ENCODE assay signal across 9 cellular contexts in genomic region chr22:21791635-21792625, GRCh38. TPM values are rescaled to one million over a fixed set of nuclear protein-coding genes. Genes with fewer than 3 reads are reported as not detected.
A peak's percentile ranks its signal among the peaks of the same experiment; 100 is the strongest.
DNase-seq lines count a peak whose midpoint lies in the region; ATAC-seq, FAIRE-seq and TF ChIP-seq lines count a peak whose summit lies in the region.
"Had no signal": no experiment of that assay in that cellular context is flagged by ENCODE, and none has a peak within 500 bp of the region (broad histone marks: within the 10 kb centered on the region; RNA-seq: fewer than 3 reads in every experiment).

No MANE protein-coding gene starts in this region.

- H3K4me1 ChIP-seq in small intestine (ENCODE audit: control insufficient read depth in 2 of 2, insufficient read depth in 1 of 2, low read depth in 1 of 2, low read length in 1 of 2), result no peaks in the 10 kb centered on the region

- no peak overlapping the region for H3K4me3 Mint-ChIP-seq in endothelial cell (ENCODE audit: unreplicated experiment)

- H3K4me1 Mint-ChIP-seq in endothelial cell (ENCODE audit: unreplicated experiment), result no peaks in the 10 kb centered on the region

- FAIRE-seq in urothelium cell line (lab: Jason Lieb, UNC), result peak; percentile 30
- FAIRE-seq in small intestine (lab: Jason Lieb, UNC), result no peak

- ATAC-seq in HG03342 (IDR thresholded peaks at IDR 0.05; ENCODE audit: unreplicated experiment), result no peak

- WGBS in small intestine, 3 donors, result 70 to 78% (median 75%) methylated on average over 11 of the region's 11 CpGs

- no peaks in the 10 kb centered on the region for H3K9me3 Mint-ChIP-seq in endothelial cell (ENCODE audit: unreplicated experiment)

- H3K27ac Mint-ChIP-seq in endothelial cell (ENCODE audit: unreplicated experiment), result no peak overlapping the region

- H3K4me3 ChIP-seq in small intestine (ENCODE audit: low read depth in 1 of 2, low read length in 2 of 2), result no peak overlapping the region

- H3K36me3 ChIP-seq in small intestine (ENCODE audit: control insufficient read depth in 2 of 2, insufficient read depth in 2 of 2, low read length in 2 of 2), result peaks cover 2 to 7% of the 10 kb centered on the region in 2 donors

- H3K27me3 ChIP-seq in small intestine (ENCODE audit: control insufficient read depth in 2 of 2, insufficient read depth in 2 of 2, low read length in 2 of 2), result no peaks in the 10 kb centered on the region

- TF ChIP-seq CTCF in endothelial cell (IDR thresholded peaks at IDR 0.05; ENCODE audit: unreplicated experiment), result no peak

- no peaks in the 10 kb centered on the region for H3K9me3 ChIP-seq in small intestine (ENCODE audit: control insufficient read depth, low read depth)

- H3K27ac ChIP-seq in small intestine (ENCODE audit: low read depth in 1 of 2, low read length in 1 of 2), result no peak overlapping the region

- H3K36me3 Mint-ChIP-seq in endothelial cell (ENCODE audit: low read depth, unreplicated experiment), result peaks cover 13% of the 10 kb centered on the region

- DNase-seq in stimulated activated naive CD4-positive, alpha-beta T cell treated with Interleukin-2 at 50 U/mL for 16 hours (lab: John Stamatoyannopoulos, UW), result peak; percentile 67
- no peak for DNase-seq in stimulated activated naive CD4-positive, alpha-beta T cell (lab: John Stamatoyannopoulos, UW)
- peak; percentile 13 to 37 for DNase-seq in activated CD4-positive, alpha-beta T cell treated with anti-CD3 and anti-CD28 coated beads, Interleukin-2, amount 50 U/mL, for 4 hours
- DNase-seq in inferior parietal cortex (ENCODE audit: extremely low spot score) (peak; percentile 72), urothelium cell line (ENCODE audit: low spot score) (no peak), endothelial cell (ENCODE audit: low spot score) (no peak), small intestine (no peak)
- DNase-seq: C1 segment of cervical spinal cord had no signal

- H3K27me3 Mint-ChIP-seq in endothelial cell (ENCODE audit: unreplicated experiment), result no peaks in the 10 kb centered on the region

RNA-seq across cellular contexts. Expression of gene YPEL1, which starts 56.3 kb away (rescaled TPM):
- 11.5 TPM for total RNA-seq in endothelial cell (ENCODE audit: unreplicated experiment)
- polyA plus RNA-seq in small intestine, result 1 to 10 TPM in 2 of 3 donors, under 1 TPM in 1; 0.22 to 2.3 (median 1.1) TPM

Comparison
In these comparisons a context has a peak if more than half of its experiments do, and no peak if none do; other contexts are left out.
1. DNase-seq: peak in stimulated activated naive CD4-positive, alpha-beta T cell treated with Interleukin-2 at 50 U/mL for 16 hours (single experiment), activated CD4-positive, alpha-beta T cell treated with anti-CD3 and anti-CD28 coated beads, Interleukin-2, amount 50 U/mL, for 4 hours (2 of 2) and inferior parietal cortex (single experiment); none in stimulated activated naive CD4-positive, alpha-beta T cell (0 of 6), urothelium cell line (single experiment), endothelial cell (single experiment) and small intestine (single experiment).